In the genomic region with DNA sequence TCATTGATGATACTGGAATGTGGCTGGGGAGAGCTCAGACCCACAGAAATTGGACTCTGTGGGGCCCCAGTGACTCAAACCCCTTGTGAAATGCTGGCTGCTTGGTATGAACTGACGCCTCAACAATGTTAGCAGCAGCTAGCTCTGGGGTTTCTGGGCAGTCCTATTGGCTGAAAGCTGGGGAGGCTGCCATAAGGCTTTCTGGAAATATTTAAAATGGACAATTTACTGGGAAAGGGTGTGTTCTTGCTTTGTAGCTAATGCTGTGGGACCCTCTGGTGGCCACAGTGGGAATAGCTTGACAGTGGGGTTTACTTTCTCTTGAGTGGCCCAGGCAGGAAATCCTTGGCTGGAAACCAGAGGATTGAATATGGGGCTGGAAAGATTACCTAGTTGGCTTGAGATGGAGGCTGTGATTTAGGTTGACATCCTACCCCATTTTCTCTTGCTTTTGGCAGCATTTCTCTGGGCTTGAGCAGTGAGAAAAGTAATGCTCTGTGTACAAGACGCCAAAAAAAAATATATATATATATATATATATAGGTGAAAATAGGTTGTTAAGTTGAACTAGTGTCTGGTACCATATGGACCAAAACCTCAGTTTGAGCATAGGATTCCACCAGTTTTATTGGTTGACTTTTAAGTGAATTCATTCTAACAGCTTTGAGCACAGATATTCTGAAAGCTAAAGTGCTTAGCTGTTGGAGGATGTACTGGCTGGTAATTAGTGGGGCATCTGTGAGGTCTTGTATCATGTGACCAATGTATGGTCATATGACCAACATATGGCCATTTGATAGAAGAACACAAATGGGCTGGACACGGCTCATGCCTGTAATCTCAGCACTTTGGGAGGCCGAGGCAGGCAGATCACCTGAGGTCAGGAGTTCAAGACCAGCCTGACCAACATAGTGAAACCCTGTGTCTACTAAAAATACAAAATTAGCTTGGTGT, we compare ENCODE assay signal across 8 cellular contexts.
DNase-seq lines count a peak whose midpoint lies in the region; ATAC-seq and TF ChIP-seq lines count a peak whose summit lies in the region.

No MANE protein-coding gene starts in this region.

- CTCF ChIA-PET in RWPE1 (lab: Yijun Ruan, JAX): interaction anchor here (0.5 to 5.1 kb wide), 19 partner anchors 8 to 577 kb away, joined by 3 to 28 read pairs (median 3); no protein-coding TSS in a partner anchor

- DNase-seq in DMS153 treated with DMSO at 0.1 percent for 48 hours (lab: John Stamatoyannopoulos, UW; ENCODE audit: unreplicated experiment): peak; percentile 66
- DNase-seq in RWPE1 (ENCODE audit: low spot score): peak; percentile 80
- DNase-seq in activated T-helper 1 cell treated with anti-CD3 and anti-CD28 coated beads, Interleukin-2, amount 50 U/mL, for 16 hours (ENCODE audit: low read depth in 1 of 2, low spot score in 1 of 2): peak; percentile 49 to 57
- peak; percentile 94 for DNase-seq in fibroblast of the conjunctiva (ENCODE audit: low read depth)
- peak in 48 of 56 donors; percentile 5 to 89 (median 51) for DNase-seq in nucleus accumbens (lab: John Stamatoyannopoulos, UW)
- DNase-seq in substantia nigra (lab: John Stamatoyannopoulos, UW): peak in 41 of 49 donors; percentile 3 to 75 (median 53)

- POLR2A ChIA-PET in RWPE1 (lab: Yijun Ruan, JAX; ENCODE audit: low non-redundant PET): interaction anchor here (1.2 kb wide), 1 partner anchor 9 kb away, joined by 6 read pairs; no protein-coding TSS in a partner anchor

- ATAC-seq in HG03045 (IDR thresholded peaks at IDR 0.05; ENCODE audit: unreplicated experiment): no peak

- H3K27ac ChIP-seq in RWPE1 (peak overlapping the region; percentile 93), substantia nigra (ENCODE audit: low read depth, low read length, poor library complexity, severe bottlenecking) (no peak overlapping the region)

- peak; percentile 93 for TF ChIP-seq CTCF in LNCAP (IDR thresholded peaks at IDR 0.05)
- peak; percentile 89 for TF ChIP-seq CTCF in RWPE1 (conservative IDR thresholded peaks at IDR 0.05; ENCODE audit: low read depth)
